In the genomic region with DNA sequence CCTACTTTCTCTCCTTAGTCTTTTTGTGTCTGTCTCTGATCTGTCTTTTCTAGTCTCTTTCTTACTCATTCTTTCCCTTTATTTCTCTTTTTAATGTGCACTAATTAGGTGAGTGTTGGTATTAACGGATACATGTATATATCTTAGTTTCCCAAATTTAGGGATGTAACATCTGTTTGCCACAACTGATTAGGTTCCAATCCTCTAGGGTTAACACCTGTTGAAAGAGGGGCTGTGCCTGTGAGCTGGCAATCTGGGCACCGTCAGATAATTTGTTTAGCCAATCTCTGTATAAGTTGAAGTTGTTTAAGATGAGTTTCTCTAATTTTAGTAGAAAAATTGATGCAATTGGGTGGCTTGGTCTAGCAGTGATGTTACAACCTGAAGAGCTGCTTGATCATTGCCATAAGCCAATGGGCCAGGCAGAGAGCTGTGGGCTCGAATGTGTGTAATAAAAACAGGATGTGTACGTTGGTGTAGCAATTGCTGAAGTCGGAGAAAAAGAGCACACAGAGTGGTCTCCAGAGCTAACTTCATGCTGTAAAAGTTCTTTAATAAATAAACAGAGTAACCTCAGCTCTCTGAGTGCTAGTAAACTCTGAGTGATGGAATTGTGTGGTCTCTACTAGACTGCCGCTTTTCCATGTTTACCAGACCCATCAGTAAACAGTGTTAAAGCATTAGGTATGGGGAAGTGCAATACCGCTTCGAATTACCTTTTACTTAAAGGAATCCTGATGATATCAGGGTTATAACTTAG, we compare ENCODE assay signal across 12 cellular contexts. TPM values are rescaled to one million over a fixed set of nuclear protein-coding genes. Genes with fewer than 3 reads are reported as not detected.
DNase-seq lines count a peak whose midpoint lies in the region; ATAC-seq, FAIRE-seq and TF ChIP-seq lines count a peak whose summit lies in the region.
"Had no signal": no experiment of that assay in that cellular context is flagged by ENCODE, and none has a peak within 500 bp of the region (broad histone marks: within the 10 kb centered on the region; RNA-seq: fewer than 3 reads in every experiment).

No MANE protein-coding gene starts in this region.

- peak overlapping the region in 1 of 2 donors; percentile 72 for H3K9ac ChIP-seq in kidney (ENCODE audit: low read length in 2 of 2)

- peak overlapping the region; percentile 76 to 79 for H3K4me3 ChIP-seq in kidney (ENCODE audit: low read length in 2 of 2)
- peak overlapping the region in 2 of 4 donors; percentile 45 to 59 for H3K4me3 ChIP-seq in transverse colon
- peak overlapping the region in 1 of 2 donors; percentile 42 for H3K4me3 ChIP-seq in left lung

- in situ Hi-C loops in transverse colon (cut with MboI; ENCODE audit: low pct_ligation_motif_present in 1 of 4, low pct_unique_long_range_greater_than_20kb in 1 of 4, low sequenced_read_pairs in 3 of 4): no loop called here

- H3K27me3 ChIP-seq in transverse colon (no peaks in the 10 kb centered on the region), left lung (no peaks in the 10 kb centered on the region)

- WGBS in transverse colon (ENCODE audit: low coverage in 1 of 2), 2 donors: 36 to 38% methylated on average over 7 to 8 of the region's 8 CpGs

- intact Hi-C loops in kidney (cut with DNase I) (no loop called here), transverse colon (cut with DNase I; ENCODE audit: low total_unique reads) (no loop called here), left lung (cut with DNase I) (no loop called here)

- H3K9me3 Mint-ChIP-seq in activated CD4-positive, alpha-beta T cell treated with anti-CD3 and anti-CD28 coated beads, Interleukin-2, amount 10 ng/mL, durations not matched to agents 7 days and 5 days: peaks cover 2% of the 10 kb centered on the region

- no peak for TF ChIP-seq CTCF in kidney (IDR thresholded peaks at IDR 0.05; ENCODE audit: borderline replicate concordance, extremely low read depth, insufficient read depth)
- TF ChIP-seq CTCF in transverse colon (IDR thresholded peaks at IDR 0.05): no peak
- TF ChIP-seq CTCF in left lung (IDR thresholded peaks at IDR 0.05): no peak

- DNase-seq in activated gamma-delta T cell treated with Interleukin-2 at 50 U/mL for 16 hours: peak; percentile 35
- DNase-seq in activated gamma-delta T cell (lab: John Stamatoyannopoulos, UW): no peak
- DNase-seq in activated CD4-positive, alpha-beta T cell treated with anti-CD3 and anti-CD28 coated beads, Interleukin-2, amount 10 ng/mL, durations not matched to agents 7 days and 5 days: peak; percentile 38
- no peak for DNase-seq in kidney
- DNase-seq in transverse colon: no peak
- no peak for DNase-seq in NCI-H345 (lab: John Stamatoyannopoulos, UW)
- DNase-seq in urothelium cell line (ENCODE audit: low spot score): no peak
- DNase-seq in left lung: no peak
- DNase-seq: left cardiac atrium, trophoblast cell had no signal

- H3K4me1 ChIP-seq in kidney (ENCODE audit: control insufficient read depth in 1 of 2, insufficient read depth in 1 of 2, low read depth in 1 of 2, low read length in 2 of 2) (peaks cover 2 to 6% of the 10 kb centered on the region in 2 donors), transverse colon (peaks cover 8 to 43% (median 22%) of the 10 kb centered on the region in 4 donors), left lung (peaks cover 0 to 46% of the 10 kb centered on the region in 2 donors)

- H3K4me3 Mint-ChIP-seq in activated CD4-positive, alpha-beta T cell treated with anti-CD3 and anti-CD28 coated beads, Interleukin-2, amount 10 ng/mL, durations not matched to agents 7 days and 5 days: peak overlapping the region; percentile 82

- peak overlapping the region; percentile 99 for H3K27ac Mint-ChIP-seq in activated CD4-positive, alpha-beta T cell treated with anti-CD3 and anti-CD28 coated beads, Interleukin-2, amount 10 ng/mL, durations not matched to agents 7 days and 5 days

- TF ChIP-seq POLR2A in transverse colon (IDR thresholded peaks at IDR 0.05): peak; percentile 37

- H3K27ac ChIP-seq in kidney (ENCODE audit: low read depth in 2 of 2, low read length in 2 of 2) (peak overlapping the region in 1 of 2 donors; percentile 10), transverse colon (peak overlapping the region; percentile 82 to 91 (median 86)), left lung (peak overlapping the region in 1 of 2 donors; percentile 92)
- H3K27ac ChIP-seq: epithelial cell of prostate had no signal

- CTCF ChIA-PET in activated CD4-positive, alpha-beta T cell treated with anti-CD3 and anti-CD28 coated beads, Interleukin-2, amount 10 ng/mL, durations not matched to agents 7 days and 5 days (lab: Charles Lee): interaction anchor here (0.6 to 3.1 kb wide), 4 partner anchors 12 to 177 kb away, joined by 3 to 14 read pairs (median 4); no protein-coding TSS in a partner anchor

- H3K4me1 Mint-ChIP-seq in activated CD4-positive, alpha-beta T cell treated with anti-CD3 and anti-CD28 coated beads, Interleukin-2, amount 10 ng/mL, durations not matched to agents 7 days and 5 days: peaks cover 49% of the 10 kb centered on the region

- FAIRE-seq in kidney (lab: Jason Lieb, UNC) (no peak), urothelium cell line (lab: Jason Lieb, UNC) (no peak)
- FAIRE-seq: HTR-8/SVneo had no signal

- no peak for ATAC-seq in left lung

- no peak for TF ChIP-seq EP300 in transverse colon (IDR thresholded peaks at IDR 0.05; ENCODE audit: low read depth)

- H3K27me3 Mint-ChIP-seq in activated CD4-positive, alpha-beta T cell treated with anti-CD3 and anti-CD28 coated beads, Interleukin-2, amount 10 ng/mL, durations not matched to agents 7 days and 5 days: peaks cover 3% of the 10 kb centered on the region

- peaks cover 3% of the 10 kb centered on the region for H3K36me3 Mint-ChIP-seq in activated CD4-positive, alpha-beta T cell treated with anti-CD3 and anti-CD28 coated beads, Interleukin-2, amount 10 ng/mL, durations not matched to agents 7 days and 5 days (ENCODE audit: low read depth)

- H3K36me3 ChIP-seq in kidney (ENCODE audit: control insufficient read depth in 1 of 2, insufficient read depth in 2 of 2, low read length in 2 of 2): no peaks in the 10 kb centered on the region
- no peaks in the 10 kb centered on the region for H3K36me3 ChIP-seq in transverse colon
- H3K36me3 ChIP-seq in left lung: no peaks in the 10 kb centered on the region

- POLR2A ChIA-PET in activated CD4-positive, alpha-beta T cell treated with anti-CD3 and anti-CD28 coated beads, Interleukin-2, amount 10 ng/mL, durations not matched to agents 7 days and 5 days (lab: Charles Lee): no interaction called here

- H3K9me3 ChIP-seq in kidney (ENCODE audit: control insufficient read depth in 1 of 2, low read length in 2 of 2): no peaks in the 10 kb centered on the region
- H3K9me3 ChIP-seq in transverse colon: no peaks in the 10 kb centered on the region
- H3K9me3 ChIP-seq in left lung: no peaks in the 10 kb centered on the region

RNA-seq across cellular contexts. Expression of gene LYZ, which starts 18.3 kb away (rescaled TPM):
- not detected for total RNA-seq in activated CD4-positive, alpha-beta T cell treated with anti-CD3 and anti-CD28 coated beads, Interleukin-2, amount 10 ng/mL, durations not matched to agents 7 days and 5 days
- total RNA-seq in kidney (70.9 TPM), transverse colon (10 to 100 TPM in 3 of 4 donors, 1 to 10 TPM in 1; 2.0 to 43.0 (median 25.3) TPM), left lung (100 to 1,000 TPM; 255 to 394 TPM)
- polyA plus RNA-seq in kidney (ENCODE audit: insufficient read depth, low read depth, low replicate concordance): 7.1 TPM

RNA-seq across cellular contexts. Expression of gene YEATS4, which starts 29.7 kb away (rescaled TPM):
- 10 to 100 TPM; 45.3 to 48.1 TPM for total RNA-seq in activated CD4-positive, alpha-beta T cell treated with anti-CD3 and anti-CD28 coated beads, Interleukin-2, amount 10 ng/mL, durations not matched to agents 7 days and 5 days
- total RNA-seq in kidney (14.5 TPM), transverse colon (10 to 100 TPM in 2 of 4 donors, 1 to 10 TPM in 2; 4.4 to 32.2 (median 7.9) TPM), left lung (10 to 100 TPM; 10.1 to 13.5 TPM)
- polyA plus RNA-seq in kidney (ENCODE audit: insufficient read depth, low read depth, low replicate concordance): 15.6 TPM

Comparison
In these comparisons a context has a peak if more than half of its experiments do, and no peak if none do; other contexts are left out.
1. DNase-seq: peak in activated gamma-delta T cell treated with Interleukin-2 at 50 U/mL for 16 hours (single experiment) and activated CD4-positive, alpha-beta T cell treated with anti-CD3 and anti-CD28 coated beads, Interleukin-2, amount 10 ng/mL, durations not matched to agents 7 days and 5 days (single experiment); none in activated gamma-delta T cell (single experiment), kidney (single experiment), transverse colon (single experiment), NCI-H345 (single experiment), urothelium cell line (single experiment) and left lung (0 of 2).